In the genomic region with DNA sequence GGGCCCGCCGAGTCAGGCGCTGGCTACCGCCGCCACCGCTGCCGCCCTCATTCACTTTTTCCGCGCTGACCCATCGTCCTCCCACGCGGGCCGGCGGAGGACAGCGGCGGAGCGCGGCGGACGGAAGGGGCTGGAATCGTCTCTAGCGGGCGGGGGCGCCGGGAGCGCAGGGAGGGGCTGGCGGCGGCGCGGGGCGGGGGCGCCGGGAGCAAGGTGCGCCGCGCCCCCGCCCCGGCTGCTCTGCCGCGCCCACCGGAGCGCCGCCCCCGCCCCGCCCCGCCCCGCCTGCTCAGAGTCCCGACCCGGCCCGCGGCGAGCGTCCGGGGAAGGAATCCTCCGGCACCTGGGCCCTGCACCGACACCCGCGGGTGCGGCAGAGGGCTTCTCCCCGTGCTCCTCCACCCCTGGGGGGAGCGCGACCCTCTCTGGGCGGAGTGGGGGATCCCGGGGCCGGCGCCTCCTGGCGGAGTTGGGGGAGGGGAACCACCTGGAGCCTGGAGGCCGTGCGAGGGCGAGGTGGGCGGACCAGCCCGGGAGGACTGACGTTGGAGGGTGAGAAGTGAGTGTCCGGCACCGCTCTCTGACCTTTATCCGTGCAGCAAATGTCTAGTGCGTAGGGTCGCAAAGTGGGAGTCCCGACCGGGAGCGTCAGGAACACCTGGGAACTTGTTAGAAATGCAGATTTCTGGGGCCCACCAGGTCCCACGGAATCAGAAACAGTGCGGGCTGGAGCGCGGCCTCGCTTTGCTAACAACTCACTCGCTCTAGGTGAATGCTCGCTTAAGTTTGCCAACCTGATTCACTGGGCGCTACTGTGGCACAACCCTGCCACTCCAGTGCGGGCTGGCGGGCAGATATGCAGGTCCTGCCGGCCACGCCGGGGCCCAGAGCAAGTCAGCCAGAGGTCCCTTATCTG, we compare ENCODE assay signal across 9 cellular contexts. TPM values are rescaled to one million over a fixed set of nuclear protein-coding genes. Genes with fewer than 3 reads are reported as not detected.
DNase-seq lines count a peak whose midpoint lies in the region; ATAC-seq and TF ChIP-seq lines count a peak whose summit lies in the region.
"Had no signal": no experiment of that assay in that cellular context is flagged by ENCODE, and none has a peak within 500 bp of the region (broad histone marks: within the 10 kb centered on the region; RNA-seq: fewer than 3 reads in every experiment).

Gene COBL (minus strand): TSS at position 144 of the 916 bp plus-strand sequence. CDS start 176 bp downstream, outside the sequence.

- H3K4me3 ChIP-seq in heart left ventricle (peak within 1 kb of the TSS; percentile 35 to 92 (median 61)), parathyroid adenoma (ENCODE audit: low read depth, low read length) (peak within 1 kb of the TSS; percentile 53), SJCRH30 (no peak within 1 kb of the TSS)

- 2 to 8% (median 3%) methylated on average over 41 to 94 of the region's 94 CpGs for WGBS in heart left ventricle, 4 donors

- H3K27me3 Mint-ChIP-seq in WTC11 (ENCODE audit: low read depth), result peaks cover 46% of the 10 kb centered on the region

- peak within 1 kb of the TSS; percentile 93 for H3K27ac Mint-ChIP-seq in WTC11

- CTCF ChIA-PET in WTC11 (lab: Charles Lee), result no interaction called here

- DNase-seq in DMS 273 (lab: John Stamatoyannopoulos, UW; ENCODE audit: unreplicated experiment) (peak; percentile 83), DMS 273 treated with DMSO at 0.1 percent for 48 hours (lab: John Stamatoyannopoulos, UW) (no peak), WTC11 (ENCODE audit: low spot score) (peak; percentile 74), heart left ventricle (peak in 3 of 5 donors; percentile 35 to 54 (median 35)), SJCRH30 (no peak), GM10266 (ENCODE audit: extremely low spot score) (no peak)

- TF ChIP-seq POLR2A in heart left ventricle (IDR thresholded peaks at IDR 0.05), result no peak

- H3K4me1 Mint-ChIP-seq in WTC11, result peaks cover 59% of the 10 kb centered on the region

- H3K9me3 ChIP-seq in heart left ventricle (no peaks in the 10 kb centered on the region), parathyroid adenoma (ENCODE audit: control insufficient read depth, low read length) (no peaks in the 10 kb centered on the region), SJCRH30 (replicated peaks) (no peaks in the 10 kb centered on the region)

- peaks cover 0 to 43% (median 6%) of the 10 kb centered on the region in 9 donors for H3K27me3 ChIP-seq in heart left ventricle
- no peaks in the 10 kb centered on the region for H3K27me3 ChIP-seq in parathyroid adenoma (ENCODE audit: control insufficient read depth, insufficient read depth, low read length)
- peaks cover 11% of the 10 kb centered on the region for H3K27me3 ChIP-seq in SJCRH30

- TF ChIP-seq CTCF in WTC11 (IDR thresholded peaks at IDR 0.05), result no peak
- no peak for TF ChIP-seq CTCF in heart left ventricle (IDR thresholded peaks at IDR 0.05)
- no peak for TF ChIP-seq CTCF in parathyroid adenoma (IDR thresholded peaks at IDR 0.05)
- TF ChIP-seq CTCF in GM10266 (IDR thresholded peaks at IDR 0.05; ENCODE audit: control insufficient read depth, insufficient read depth, low read depth, missing control alignments), result no peak

- H2AFZ ChIP-seq in parathyroid adenoma, result peak within 1 kb of the TSS; percentile 88

- H3K36me3 ChIP-seq in heart left ventricle (no peaks in the 10 kb centered on the region), parathyroid adenoma (ENCODE audit: control insufficient read depth, insufficient read depth, low read length) (no peaks in the 10 kb centered on the region), SJCRH30 (no peaks in the 10 kb centered on the region)

- peak within 1 kb of the TSS; percentile 78 for H3K4me2 ChIP-seq in parathyroid adenoma (ENCODE audit: low read length)

- H3K4me3 Mint-ChIP-seq in WTC11, result peak within 1 kb of the TSS; percentile 94

- H3K79me2 ChIP-seq in parathyroid adenoma, result peaks cover 8% of the 10 kb centered on the region

- intact Hi-C loops in heart left ventricle (cut with DNase I), result loop anchor here in 2 of 10 donors (5.0 kb wide), 3 partner anchors 35 to 65 kb away; no protein-coding TSS in a partner anchor

- H3K36me3 Mint-ChIP-seq in WTC11, result no peaks in the 10 kb centered on the region

- no peaks in the 10 kb centered on the region for H3K9me3 Mint-ChIP-seq in WTC11

- POLR2A ChIA-PET in WTC11 (lab: Charles Lee), result interaction anchor here (0.8 kb wide), 1 partner anchor 10 kb away, joined by 7 read pairs; no protein-coding TSS in a partner anchor

- ATAC-seq in WTC11 (peak; percentile 43), heart left ventricle (peak; percentile 29 to 67 (median 54)), HG03139 (IDR thresholded peaks at IDR 0.05; ENCODE audit: unreplicated experiment) (no peak)

- H3K9ac ChIP-seq in parathyroid adenoma, result peak within 1 kb of the TSS; percentile 89

- H3K4me1 ChIP-seq in heart left ventricle (peaks cover 0 to 29% (median 5%) of the 10 kb centered on the region in 12 donors), parathyroid adenoma (peaks cover 14% of the 10 kb centered on the region), SJCRH30 (no peaks in the 10 kb centered on the region)

- H3K27ac ChIP-seq in heart left ventricle (peak within 1 kb of the TSS; percentile 20 to 87 (median 67)), parathyroid adenoma (peak within 1 kb of the TSS; percentile 95), SJCRH30 (no peak within 1 kb of the TSS)

TF ChIP-seq in WTC11, 78 proteins besides CTCF, POLR2A, EP300 and RAD21 (continues in another document):
- TF ChIP-seq ZNF317 (CRISPR knock-in tag; IDR thresholded peaks at IDR 0.05; ENCODE audit: borderline replicate concordance, low read depth) (no peak), ZNF232 (CRISPR knock-in tag; IDR thresholded peaks at IDR 0.05) (no peak), JAZF1 (CRISPR knock-in tag; IDR thresholded peaks at IDR 0.05) (no peak), PREB (CRISPR knock-in tag; IDR thresholded peaks at IDR 0.05; ENCODE audit: borderline replicate concordance) (no peak), ZNF138 (CRISPR knock-in tag; conservative IDR thresholded peaks at IDR 0.05) (no peak), ZNF423 (CRISPR knock-in tag; IDR thresholded peaks at IDR 0.05) (peak; percentile 72), ESRRA (CRISPR knock-in tag; IDR thresholded peaks at IDR 0.05; ENCODE audit: borderline replicate concordance) (no peak), MLX (CRISPR knock-in tag; IDR thresholded peaks at IDR 0.05) (no peak), KAT7 (CRISPR knock-in tag; IDR thresholded peaks at IDR 0.05; ENCODE audit: borderline replicate concordance) (0 out of 2 replicates have a peak, but pooled peaks have one; percentile 20), CDX4 (CRISPR knock-in tag; IDR thresholded peaks at IDR 0.05; ENCODE audit: borderline replicate concordance) (no peak), E2F4 (CRISPR knock-in tag; IDR thresholded peaks at IDR 0.05; ENCODE audit: borderline replicate concordance, low read depth) (no peak), E2F1 (CRISPR knock-in tag; IDR thresholded peaks at IDR 0.05) (no peak), FOXK1 (CRISPR knock-in tag; IDR thresholded peaks at IDR 0.05) (no peak)
- TF ChIP-seq, protein P1, sequence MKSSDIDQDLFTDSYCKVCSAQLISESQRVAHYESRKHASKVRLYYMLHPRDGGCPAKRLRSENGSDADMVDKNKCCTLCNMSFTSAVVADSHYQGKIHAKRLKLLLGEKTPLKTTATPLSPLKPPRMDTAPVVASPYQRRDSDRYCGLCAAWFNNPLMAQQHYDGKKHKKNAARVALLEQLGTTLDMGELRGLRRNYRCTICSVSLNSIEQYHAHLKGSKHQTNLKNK (CRISPR knock-in tag; IDR thresholded peaks at IDR 0.05), result no peak

RNA-seq across cellular contexts. Expression of gene COBL, which starts in this region (rescaled TPM):
- total RNA-seq in WTC11 (2021), result 36.5 to 49.8 TPM (median 48.1 TPM) in 3 replicates
- total RNA-seq in heart left ventricle, result 100 to 1,000 TPM in 2 of 9 donors, 10 to 100 TPM in 7; 65.6 to 123 (median 88.7) TPM
- polyA plus RNA-seq in heart left ventricle, result 10 to 100 TPM; 25.9 to 57.3 TPM
- total RNA-seq in SJCRH30 (2014; rRNA removed; shearing (Covaris generic)), result 0.03 and 0.04 TPM in 2 replicates
- total RNA-seq: RPMI7951 had no signal

Comparison
In these comparisons a context has a peak if more than half of its experiments do, and no peak if none do; other contexts are left out.
1. RNA of gene COBL (total RNA-seq): 65.6 to 123 TPM in heart left ventricle and 36.5 to 49.8 TPM in WTC11; 0.03 to 0.04 TPM in SJCRH30; every median in the first group is over 10 times any median in the second.
2. DNase-seq: peak in DMS 273 (single experiment), WTC11 (single experiment) and heart left ventricle (3 of 5); none in DMS 273 treated with DMSO at 0.1 percent for 48 hours (single experiment), SJCRH30 (0 of 2) and GM10266 (single experiment).